ENCODE assay signal across 29 cellular contexts in the genomic region with DNA sequence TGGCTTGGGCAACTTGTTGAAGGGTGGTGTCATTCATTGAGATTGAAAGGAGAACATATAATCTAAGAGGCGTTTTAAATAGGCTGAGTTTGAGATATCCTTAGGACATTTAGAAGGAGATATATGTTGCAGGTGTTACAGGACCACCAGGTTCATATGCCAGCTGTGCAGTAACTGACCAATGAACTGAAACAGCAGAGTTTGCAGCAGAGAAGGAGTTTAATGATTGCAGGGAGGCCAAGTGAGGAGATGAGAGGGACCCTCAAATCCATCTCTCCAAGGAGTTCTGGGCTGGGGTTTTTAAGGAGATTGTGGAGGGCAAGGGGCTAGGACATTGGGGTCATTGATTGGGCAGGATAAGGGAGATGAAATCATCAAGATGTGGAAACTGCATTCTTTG.
"Had no signal": no experiment of that assay in that cellular context is flagged by ENCODE, and none has a peak within 500 bp of the region (broad histone marks: within the 10 kb centered on the region; RNA-seq: fewer than 3 reads in every experiment).

No MANE protein-coding gene starts in this region.

- H3K4me3 Mint-ChIP-seq: dendritic cell treated with granulocyte-macrophage colony-stimulating factor and Interleukin-4, amounts not matched to agents 40 ng/mL and 50 ng/mL, for 4 days; effector memory CD8-positive, alpha-beta T cell; endodermal cell had no signal

- H2AFZ ChIP-seq: hepatocyte had no signal

- FAIRE-seq: endometrium, endothelial cell of umbilical vein, frontal cortex had no signal

- H3K27ac Mint-ChIP-seq: dendritic cell treated with granulocyte-macrophage colony-stimulating factor and Interleukin-4, amounts not matched to agents 40 ng/mL and 50 ng/mL, for 4 days; effector memory CD8-positive, alpha-beta T cell; endodermal cell had no signal

- H3K9me3 ChIP-seq: colonic mucosa, gastrocnemius medialis had no signal

- ATAC-seq: effector memory CD8-positive, alpha-beta T cell; esophagus mucosa; foreskin keratinocyte; gastrocnemius medialis; gastroesophageal sphincter; heart left ventricle; heart right ventricle had no signal

- DNase-seq: colonic mucosa; cortex of kidney; dermis blood vessel endothelial cell; dorsolateral prefrontal cortex; effector CD4-positive, alpha-beta T cell; effector CD8-positive, alpha-beta T cell; effector memory CD4-positive, alpha-beta T cell; effector memory CD8-positive, alpha-beta T cell; endodermal cell; erythroblast; esophagus squamous epithelium; foreskin fibroblast; foreskin keratinocyte; foreskin melanocyte; gastrocnemius medialis; glutamatergic neuron; head of caudate nucleus; heart left ventricle; heart right ventricle had no signal

- H3K27ac ChIP-seq: colonic mucosa, coronary artery, dorsolateral prefrontal cortex, epithelial cell of prostate, esophagus muscularis mucosa, esophagus squamous epithelium, foreskin keratinocyte, gastrocnemius medialis, gastroesophageal sphincter, heart left ventricle, heart right ventricle, hepatocyte had no signal

- H3K4me2 ChIP-seq: hepatocyte had no signal

- H3K4me3 ChIP-seq: colonic mucosa, coronary artery, dorsolateral prefrontal cortex, esophagus muscularis mucosa, esophagus squamous epithelium, gastrocnemius medialis, gastroesophageal sphincter, heart left ventricle, heart right ventricle, hepatocyte had no signal

- H3K79me2 ChIP-seq: hepatocyte had no signal

- H3K36me3 ChIP-seq: colonic mucosa, esophagus muscularis mucosa, esophagus squamous epithelium, gastrocnemius medialis, gastroesophageal sphincter, heart left ventricle, heart right ventricle had no signal

- H3K27me3 ChIP-seq: colonic mucosa, dorsolateral prefrontal cortex, esophagus muscularis mucosa, esophagus squamous epithelium, gastrocnemius medialis, gastroesophageal sphincter, heart left ventricle, heart right ventricle, hepatocyte had no signal

- H3K4me1 ChIP-seq: colonic mucosa, esophagus muscularis mucosa, esophagus squamous epithelium, foreskin keratinocyte, gastrocnemius medialis, gastroesophageal sphincter, heart left ventricle, heart right ventricle had no signal
